In the genomic region with DNA sequence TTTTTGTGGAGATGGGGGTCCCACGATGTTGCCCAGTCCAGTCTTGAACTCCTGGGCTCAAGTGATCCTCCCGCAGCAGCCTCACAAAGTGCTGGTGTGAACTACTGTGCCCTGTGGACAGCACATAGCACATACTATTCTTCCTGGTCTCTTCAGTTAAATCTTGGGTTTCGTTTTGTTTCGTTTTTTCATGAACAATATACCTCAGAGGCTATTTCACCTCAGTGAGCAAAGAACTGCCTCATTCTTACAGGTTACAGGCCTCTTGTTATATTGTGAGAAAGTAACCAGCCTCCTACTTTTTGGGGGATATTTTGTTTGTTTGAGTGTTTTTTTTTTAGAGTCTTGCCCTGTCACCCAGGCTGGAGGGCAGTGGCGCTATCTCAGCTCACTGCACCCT, we compare ENCODE assay signal across 13 cellular contexts. TPM values are rescaled to one million over a fixed set of nuclear protein-coding genes. Genes with fewer than 3 reads are reported as not detected.
A peak's percentile ranks its signal among the peaks of the same experiment; 100 is the strongest.
DNase-seq lines count a peak whose midpoint lies in the region; ATAC-seq and TF ChIP-seq lines count a peak whose summit lies in the region.
"Had no signal": no experiment of that assay in that cellular context is flagged by ENCODE, and none has a peak within 500 bp of the region (broad histone marks: within the 10 kb centered on the region; RNA-seq: fewer than 3 reads in every experiment).

No MANE protein-coding gene starts in this region.

- peak; percentile 23 for TF ChIP-seq POLR2A in GM18505 (IDR thresholded peaks at IDR 0.05; ENCODE audit: borderline replicate concordance, extremely low read depth, insufficient read depth, insufficient read length)
- TF ChIP-seq POLR2A in breast epithelium (IDR thresholded peaks at IDR 0.05) = no peak
- no peak for TF ChIP-seq POLR2A in spleen (IDR thresholded peaks at IDR 0.05)

- 43 to 71% (median 51%) methylated on average over 5 of the region's 5 CpGs for WGBS in spleen, 5 donors

- intact Hi-C loops in breast epithelium (cut with DNase I; ENCODE audit: low total_unique reads) (no loop called here), spleen (cut with DNase I; ENCODE audit: low total_unique reads) (loop anchor here (10.0 kb wide), 1 partner anchor 77 kb away; no protein-coding TSS in a partner anchor), cardiac septum (cut with DNase I) (no loop called here)

- no peak for TF ChIP-seq CTCF in breast epithelium (IDR thresholded peaks at IDR 0.05)
- no peak for TF ChIP-seq CTCF in spleen (IDR thresholded peaks at IDR 0.05 in 8 of 11, conservative IDR thresholded peaks at IDR 0.05 in 3 of 11)

- H3K27ac ChIP-seq in breast epithelium = peak overlapping the region; percentile 36 to 72
- H3K27ac ChIP-seq in spleen = peak overlapping the region in 6 of 8 donors; percentile 25 to 75 (median 52)

- H3K36me3 ChIP-seq in breast epithelium (no peaks in the 10 kb centered on the region), spleen (no peaks in the 10 kb centered on the region)
- H3K36me3 ChIP-seq: stomach had no signal

- DNase-seq in breast epithelium (ENCODE audit: low spot score in 2 of 2) = no peak
- no peak for DNase-seq in spleen
- DNase-seq in GM19238 (ENCODE audit: insufficient read length, low spot score) = no peak
- DNase-seq in stimulated activated CD4-positive, alpha-beta T cell treated with anti-CD3 and anti-CD28 coated beads, Interleukin-4, amount 100 ng/mL, for 1 hour = no peak
- DNase-seq in cardiac septum (ENCODE audit: low spot score) = no peak
- DNase-seq: activated CD4-positive, alpha-beta T cell treated with anti-CD3 and anti-CD28 coated beads for 1 hour; activated T-cell treated with anti-CD3 and anti-CD28 coated beads, Interleukin-2, amount 50 U/mL, for 1 hour; dermis blood vessel endothelial cell; GOT3; NCI-H1048; stomach had no signal

- ATAC-seq in GM18505 (IDR thresholded peaks at IDR 0.05; ENCODE audit: unreplicated experiment) (no peak), HG03342 (IDR thresholded peaks at IDR 0.05; ENCODE audit: unreplicated experiment) (peak; percentile 56)

- H3K4me3 ChIP-seq in breast epithelium (no peak overlapping the region), spleen (no peak overlapping the region)
- H3K4me3 ChIP-seq: stomach had no signal

- H3K27me3 ChIP-seq in breast epithelium (no peaks in the 10 kb centered on the region), spleen (replicated peaks in 1 of 7) (peaks cover 0 to 5% (median 0%) of the 10 kb centered on the region in 7 donors)

- no peaks in the 10 kb centered on the region for H3K4me1 ChIP-seq in breast epithelium
- peaks cover 3 to 59% (median 43%) of the 10 kb centered on the region in 6 donors for H3K4me1 ChIP-seq in spleen

- H3K9me3 ChIP-seq in breast epithelium = no peaks in the 10 kb centered on the region
- no peaks in the 10 kb centered on the region for H3K9me3 ChIP-seq in spleen
- H3K9me3 ChIP-seq: stomach had no signal

RNA-seq across cellular contexts. Expression of gene C3, which starts 1.3 kb away (rescaled TPM):
- total RNA-seq in breast epithelium (1,000 to 10,000 TPM in 2 of 3 donors, 100 to 1,000 TPM in 1; 856 to 1,298 (median 1,115) TPM), spleen (10 to 100 TPM in 4 of 7 donors, 1 to 10 TPM in 3; 5.8 to 68.1 (median 19.7) TPM), cardiac septum (50.6 TPM)
- polyA plus RNA-seq in spleen = 100 to 1,000 TPM in 1 of 3 donors, 10 to 100 TPM in 2; 31.0 to 182 (median 34.1) TPM

RNA-seq across cellular contexts. Expression of gene GPR108, which starts 15.6 kb away (rescaled TPM):
- total RNA-seq in breast epithelium (10 to 100 TPM; 62.9 to 98.1 (median 78.0) TPM), spleen (10 to 100 TPM; 35.4 to 75.0 (median 56.0) TPM), cardiac septum (22.5 TPM)
- polyA plus RNA-seq in spleen = 100 to 1,000 TPM in 1 of 3 donors, 10 to 100 TPM in 2; 66.9 to 102 (median 91.8) TPM

RNA-seq across cellular contexts. Expression of gene TRIP10, which starts 17.7 kb away (rescaled TPM):
- total RNA-seq in breast epithelium (10 to 100 TPM; 56.9 to 98.1 (median 87.5) TPM), spleen (10 to 100 TPM; 25.4 to 50.3 (median 32.1) TPM), cardiac septum (86.1 TPM)
- polyA plus RNA-seq in spleen = 10 to 100 TPM; 17.2 to 58.2 (median 36.1) TPM

RNA-seq across cellular contexts. Expression of gene SH2D3A, which starts 45.5 kb away (rescaled TPM):
- total RNA-seq in breast epithelium (10 to 100 TPM in 2 of 3 donors, under 1 TPM in 1; 0.96 to 38.2 (median 18.4) TPM), spleen (10 to 100 TPM in 5 of 7 donors, 1 to 10 TPM in 2; 7.5 to 17.1 (median 11.8) TPM), cardiac septum (0.40 TPM)
- polyA plus RNA-seq in spleen = 10 to 100 TPM in 1 of 3 donors, 1 to 10 TPM in 2; 7.6 to 10.0 (median 9.3) TPM

RNA-seq across cellular contexts. Expression of gene VAV1, which starts 50.7 kb away (rescaled TPM):
- total RNA-seq in breast epithelium = 10 to 100 TPM in 1 of 3 donors, 1 to 10 TPM in 2; 6.6 to 10.2 (median 8.5) TPM
- total RNA-seq in spleen = 100 to 1,000 TPM in 1 of 7 donors, 10 to 100 TPM in 6; 73.4 to 151 (median 90.1) TPM
- 10 to 100 TPM; 34.8 to 48.8 (median 40.9) TPM for polyA plus RNA-seq in spleen
- total RNA-seq in cardiac septum = 1.5 TPM
- total RNA-seq: dermis blood vessel endothelial cell had no signal

Comparison
In these comparisons a context has a peak if more than half of its experiments do, and no peak if none do; other contexts are left out.
1. RNA of gene C3, which starts 1.3 kb away (total RNA-seq): 856 to 1,298 TPM in breast epithelium; 50.6 TPM in cardiac septum (single experiment) and 5.8 to 68.1 TPM in spleen; every median in the first group is over 10 times any median in the second.